ENCODE assay signal across 1 cellular context in the genomic region with DNA sequence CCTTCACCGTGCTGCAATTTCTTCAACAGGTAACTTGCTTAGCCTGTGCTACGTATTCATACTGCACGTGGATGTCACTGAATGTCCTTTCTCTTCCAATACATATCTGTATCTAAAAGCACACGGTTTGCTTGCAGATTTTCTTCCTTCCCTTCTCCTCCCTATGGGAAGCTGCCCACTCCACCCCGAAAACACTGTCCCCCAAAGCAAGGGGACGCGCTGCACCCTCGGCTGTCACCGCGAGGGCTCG.
TF ChIP-seq lines count a peak whose summit lies in the region.

No MANE protein-coding gene starts in this region.

TF ChIP-seq in HepG2, 621 proteins besides CTCF, POLR2A, EP300 and RAD21 (continued from another document):
- TF ChIP-seq ZZZ3 (CRISPR knock-in tag; IDR thresholded peaks at IDR 0.05; ENCODE audit: borderline replicate concordance) (no peak), NR2F1 (CRISPR knock-in tag; IDR thresholded peaks at IDR 0.05) (peak in 1 of 2 experiments; percentile 16; a peak in 1 of 4 replicates), SP1 (IDR thresholded peaks at IDR 0.05) (no peak), SP1 (CRISPR knock-in tag; IDR thresholded peaks at IDR 0.05) (no peak; the same call in 1 of the 2 replicates), DNMT3B (CRISPR knock-in tag; conservative IDR thresholded peaks at IDR 0.05) (peak; percentile 76; the same call in 1 of the 2 replicates), KDM1A (CRISPR knock-in tag; IDR thresholded peaks at IDR 0.05) (no peak), ARHGAP35 (CRISPR knock-in tag; IDR thresholded peaks at IDR 0.05; ENCODE audit: borderline replicate concordance) (no peak), ZNF143 (CRISPR knock-in tag; IDR thresholded peaks at IDR 0.05) (no peak), KAT7 (CRISPR knock-in tag; IDR thresholded peaks at IDR 0.05; ENCODE audit: borderline replicate concordance) (no peak), SP140L (CRISPR knock-in tag; IDR thresholded peaks at IDR 0.05; ENCODE audit: borderline replicate concordance) (0 out of 2 replicates have a peak, but pooled peaks have one; percentile 11), ZKSCAN5 (CRISPR knock-in tag; IDR thresholded peaks at IDR 0.05) (no peak), ZNF782 (CRISPR knock-in tag; IDR thresholded peaks at IDR 0.05; ENCODE audit: borderline replicate concordance) (no peak)
- TF ChIP-seq, protein P1, sequence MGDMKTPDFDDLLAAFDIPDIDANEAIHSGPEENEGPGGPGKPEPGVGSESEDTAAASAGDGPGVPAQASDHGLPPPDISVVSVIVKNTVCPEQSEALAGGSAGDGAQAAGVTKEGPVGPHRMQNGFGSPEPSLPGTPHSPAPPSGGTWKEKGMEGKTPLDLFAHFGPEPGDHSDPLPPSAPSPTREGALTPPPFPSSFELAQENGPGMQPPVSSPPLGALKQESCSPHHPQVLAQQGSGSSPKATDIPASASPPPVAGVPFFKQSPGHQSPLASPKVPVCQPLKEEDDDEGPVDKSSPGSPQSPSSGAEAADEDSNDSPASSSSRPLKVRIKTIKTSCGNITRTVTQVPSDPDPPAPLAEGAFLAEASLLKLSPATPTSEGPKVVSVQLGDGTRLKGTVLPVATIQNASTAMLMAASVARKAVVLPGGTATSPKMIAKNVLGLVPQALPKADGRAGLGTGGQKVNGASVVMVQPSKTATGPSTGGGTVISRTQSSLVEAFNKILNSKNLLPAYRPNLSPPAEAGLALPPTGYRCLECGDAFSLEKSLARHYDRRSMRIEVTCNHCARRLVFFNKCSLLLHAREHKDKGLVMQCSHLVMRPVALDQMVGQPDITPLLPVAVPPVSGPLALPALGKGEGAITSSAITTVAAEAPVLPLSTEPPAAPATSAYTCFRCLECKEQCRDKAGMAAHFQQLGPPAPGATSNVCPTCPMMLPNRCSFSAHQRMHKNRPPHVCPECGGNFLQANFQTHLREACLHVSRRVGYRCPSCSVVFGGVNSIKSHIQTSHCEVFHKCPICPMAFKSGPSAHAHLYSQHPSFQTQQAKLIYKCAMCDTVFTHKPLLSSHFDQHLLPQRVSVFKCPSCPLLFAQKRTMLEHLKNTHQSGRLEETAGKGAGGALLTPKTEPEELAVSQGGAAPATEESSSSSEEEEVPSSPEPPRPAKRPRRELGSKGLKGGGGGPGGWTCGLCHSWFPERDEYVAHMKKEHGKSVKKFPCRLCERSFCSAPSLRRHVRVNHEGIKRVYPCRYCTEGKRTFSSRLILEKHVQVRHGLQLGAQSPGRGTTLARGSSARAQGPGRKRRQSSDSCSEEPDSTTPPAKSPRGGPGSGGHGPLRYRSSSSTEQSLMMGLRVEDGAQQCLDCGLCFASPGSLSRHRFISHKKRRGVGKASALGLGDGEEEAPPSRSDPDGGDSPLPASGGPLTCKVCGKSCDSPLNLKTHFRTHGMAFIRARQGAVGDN (CRISPR knock-in tag; IDR thresholded peaks at IDR 0.05) = no peak
- TF ChIP-seq, protein P2, sequence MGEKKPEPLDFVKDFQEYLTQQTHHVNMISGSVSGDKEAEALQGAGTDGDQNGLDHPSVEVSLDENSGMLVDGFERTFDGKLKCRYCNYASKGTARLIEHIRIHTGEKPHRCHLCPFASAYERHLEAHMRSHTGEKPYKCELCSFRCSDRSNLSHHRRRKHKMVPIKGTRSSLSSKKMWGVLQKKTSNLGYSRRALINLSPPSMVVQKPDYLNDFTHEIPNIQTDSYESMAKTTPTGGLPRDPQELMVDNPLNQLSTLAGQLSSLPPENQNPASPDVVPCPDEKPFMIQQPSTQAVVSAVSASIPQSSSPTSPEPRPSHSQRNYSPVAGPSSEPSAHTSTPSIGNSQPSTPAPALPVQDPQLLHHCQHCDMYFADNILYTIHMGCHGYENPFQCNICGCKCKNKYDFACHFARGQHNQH (CRISPR knock-in tag; IDR thresholded peaks at IDR 0.05) = 0 out of 2 replicates have a peak, but pooled peaks have one; percentile 20
- TF ChIP-seq, protein P3, sequence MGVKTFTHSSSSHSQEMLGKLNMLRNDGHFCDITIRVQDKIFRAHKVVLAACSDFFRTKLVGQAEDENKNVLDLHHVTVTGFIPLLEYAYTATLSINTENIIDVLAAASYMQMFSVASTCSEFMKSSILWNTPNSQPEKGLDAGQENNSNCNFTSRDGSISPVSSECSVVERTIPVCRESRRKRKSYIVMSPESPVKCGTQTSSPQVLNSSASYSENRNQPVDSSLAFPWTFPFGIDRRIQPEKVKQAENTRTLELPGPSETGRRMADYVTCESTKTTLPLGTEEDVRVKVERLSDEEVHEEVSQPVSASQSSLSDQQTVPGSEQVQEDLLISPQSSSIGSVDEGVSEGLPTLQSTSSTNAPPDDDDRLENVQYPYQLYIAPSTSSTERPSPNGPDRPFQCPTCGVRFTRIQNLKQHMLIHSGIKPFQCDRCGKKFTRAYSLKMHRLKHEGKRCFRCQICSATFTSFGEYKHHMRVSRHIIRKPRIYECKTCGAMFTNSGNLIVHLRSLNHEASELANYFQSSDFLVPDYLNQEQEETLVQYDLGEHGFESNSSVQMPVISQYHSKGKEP (CRISPR knock-in tag; IDR thresholded peaks at IDR 0.05) = 0 out of 2 replicates have a peak, but pooled peaks have one; percentile 16
- TF ChIP-seq, protein P4, sequence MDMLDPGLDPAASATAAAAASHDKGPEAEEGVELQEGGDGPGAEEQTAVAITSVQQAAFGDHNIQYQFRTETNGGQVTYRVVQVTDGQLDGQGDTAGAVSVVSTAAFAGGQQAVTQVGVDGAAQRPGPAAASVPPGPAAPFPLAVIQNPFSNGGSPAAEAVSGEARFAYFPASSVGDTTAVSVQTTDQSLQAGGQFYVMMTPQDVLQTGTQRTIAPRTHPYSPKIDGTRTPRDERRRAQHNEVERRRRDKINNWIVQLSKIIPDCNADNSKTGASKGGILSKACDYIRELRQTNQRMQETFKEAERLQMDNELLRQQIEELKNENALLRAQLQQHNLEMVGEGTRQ (IDR thresholded peaks at IDR 0.05; ENCODE audit: low read depth, low read length) = no peak
- TF ChIP-seq, protein P4 (CRISPR knock-in tag; IDR thresholded peaks at IDR 0.05; ENCODE audit: borderline replicate concordance) = no peak
